8 cellular contexts compared by ENCODE assay signal in genomic region chr11:65616575-65617001, GRCh38. TPM values are rescaled to one million over a fixed set of nuclear protein-coding genes. Genes with fewer than 3 reads are reported as not detected.
A peak's percentile ranks its signal among the peaks of the same experiment; 100 is the strongest.
DNase-seq lines count a peak whose midpoint lies in the region; ATAC-seq and TF ChIP-seq lines count a peak whose summit lies in the region.

No MANE protein-coding gene starts in this region.

- H3K27ac ChIP-seq in BLaER1 (peak overlapping the region; percentile 88), ectodermal cell (ENCODE audit: insufficient read depth, low read depth, low read length, poor library complexity, severe bottlenecking) (no peak overlapping the region)

- peak overlapping the region; percentile 95 for H3K27ac Mint-ChIP-seq in neural crest cell (ENCODE audit: unreplicated experiment)

- H3K27me3 ChIP-seq in BLaER1 (no peaks in the 10 kb centered on the region), NT2/D1 (ENCODE audit: insufficient read depth, insufficient read length) (no peaks in the 10 kb centered on the region), ectodermal cell (ENCODE audit: control insufficient read depth, insufficient read depth, low read length, poor library complexity, severe bottlenecking) (no peaks in the 10 kb centered on the region)

- peak overlapping the region; percentile 89 for H3K9ac ChIP-seq in BLaER1
- peak overlapping the region; percentile 98 for H3K9ac ChIP-seq in NT2/D1 (ENCODE audit: insufficient read length, low read depth)

- H3K36me3 ChIP-seq in BLaER1 (peaks cover 49% of the 10 kb centered on the region), NT2/D1 (ENCODE audit: insufficient read depth, insufficient read length, low read length) (peaks cover 72% of the 10 kb centered on the region), ectodermal cell (ENCODE audit: control insufficient read depth, insufficient read depth, low read length) (peaks cover 29% of the 10 kb centered on the region)

- DNase-seq in NT2/D1 (ENCODE audit: low read depth, low spot score) (no peak), neural crest cell (ENCODE audit: low read depth, low spot score) (no peak), NCI-H82 (lab: John Stamatoyannopoulos, UW) (no peak), GOT3 (lab: John Stamatoyannopoulos, UW) (no peak)

- H3K4me3 ChIP-seq in BLaER1 (peak overlapping the region; percentile 88), NT2/D1 (ENCODE audit: insufficient read length, low read depth) (peak overlapping the region; percentile 87), ectodermal cell (ENCODE audit: insufficient read depth, low read depth, low read length) (peak overlapping the region; percentile 94)

- H3K9me3 ChIP-seq in BLaER1 (no peaks in the 10 kb centered on the region), NT2/D1 (ENCODE audit: insufficient read depth, low read length) (no peaks in the 10 kb centered on the region), ectodermal cell (ENCODE audit: control insufficient read depth, low read length) (no peaks in the 10 kb centered on the region)

- WGBS in ectodermal cell, 2 experiments, result 86 to 87% methylated on average over 9 to 10 of the region's 10 CpGs

- peaks cover 26% of the 10 kb centered on the region for H3K4me1 Mint-ChIP-seq in neural crest cell

- peaks cover 5% of the 10 kb centered on the region for H3K36me3 Mint-ChIP-seq in neural crest cell (ENCODE audit: low read depth)

- TF ChIP-seq CTCF in neural crest cell (conservative IDR thresholded peaks at IDR 0.05), result no peak

- H3K4me2 ChIP-seq in BLaER1, result peak overlapping the region; percentile 99

- H3K4me1 ChIP-seq in BLaER1 (peaks cover 51% of the 10 kb centered on the region), NT2/D1 (ENCODE audit: insufficient read depth, insufficient read length) (peaks cover 35% of the 10 kb centered on the region), ectodermal cell (ENCODE audit: control insufficient read depth, insufficient read depth, low read length) (peaks cover 28% of the 10 kb centered on the region)

- no peak for ATAC-seq in GM19351 (IDR thresholded peaks at IDR 0.05; ENCODE audit: unreplicated experiment)
- ATAC-seq in HG02678 (IDR thresholded peaks at IDR 0.05; ENCODE audit: unreplicated experiment), result no peak

- peak overlapping the region; percentile 95 for H3K4me3 Mint-ChIP-seq in neural crest cell

- no peaks in the 10 kb centered on the region for H3K9me3 Mint-ChIP-seq in neural crest cell

- H3K27me3 Mint-ChIP-seq in neural crest cell (ENCODE audit: low read depth), result no peaks in the 10 kb centered on the region

- peaks cover 73% of the 10 kb centered on the region for H4K20me1 ChIP-seq in BLaER1

RNA-seq across cellular contexts. Expression of gene PCNX3, which starts 1.0 kb away (rescaled TPM):
- polyA plus RNA-seq in ectodermal cell (2013, experiment 1 of 4), result 34.6 TPM
- polyA plus RNA-seq in ectodermal cell (2013, experiment 2 of 4), result 37.6 TPM
- 25.6 TPM for polyA plus RNA-seq in ectodermal cell (2013, experiment 3 of 4)
- polyA plus RNA-seq in ectodermal cell (2013, experiment 4 of 4), result 27.1 TPM
- 58.2 and 58.9 TPM in 2 replicates for total RNA-seq in neural crest cell

RNA-seq across cellular contexts. Expression of gene MAP3K11, which starts 2.6 kb away (rescaled TPM):
- polyA plus RNA-seq in ectodermal cell (2013, experiment 1 of 4), result 44.2 TPM
- 48.0 TPM for polyA plus RNA-seq in ectodermal cell (2013, experiment 2 of 4)
- 39.7 TPM for polyA plus RNA-seq in ectodermal cell (2013, experiment 3 of 4)
- polyA plus RNA-seq in ectodermal cell (2013, experiment 4 of 4), result 45.1 TPM
- total RNA-seq in neural crest cell, result 88.3 and 94.0 TPM in 2 replicates

RNA-seq across cellular contexts. Expression of gene KCNK7, which starts 21.0 kb away (rescaled TPM):
- polyA plus RNA-seq in ectodermal cell (2013, experiment 1 of 4), result not detected
- polyA plus RNA-seq in ectodermal cell (2013, experiment 2 of 4), result 0.30 TPM
- 0.27 TPM for polyA plus RNA-seq in ectodermal cell (2013, experiment 3 of 4)
- polyA plus RNA-seq in ectodermal cell (2013, experiment 4 of 4), result 0.16 TPM
- total RNA-seq in neural crest cell, result 1.0 and 1.1 TPM in 2 replicates

RNA-seq across cellular contexts. Expression of gene SIPA1, which starts 21.3 kb away (rescaled TPM):
- polyA plus RNA-seq in ectodermal cell (2013, experiment 1 of 4), result 34.8 TPM
- polyA plus RNA-seq in ectodermal cell (2013, experiment 2 of 4), result 36.5 TPM
- 25.0 TPM for polyA plus RNA-seq in ectodermal cell (2013, experiment 3 of 4)
- 23.6 TPM for polyA plus RNA-seq in ectodermal cell (2013, experiment 4 of 4)
- 17.5 and 23.6 TPM in 2 replicates for total RNA-seq in neural crest cell

RNA-seq across cellular contexts. Expression of gene EHBP1L1, which starts 40.7 kb away (rescaled TPM):
- 5.0 TPM for polyA plus RNA-seq in ectodermal cell (2013, experiment 1 of 4)
- polyA plus RNA-seq in ectodermal cell (2013, experiment 2 of 4), result 6.8 TPM
- 5.3 TPM for polyA plus RNA-seq in ectodermal cell (2013, experiment 3 of 4)
- polyA plus RNA-seq in ectodermal cell (2013, experiment 4 of 4), result 7.5 TPM
- total RNA-seq in neural crest cell, result 13.6 and 15.3 TPM in 2 replicates
